Comparison of ENCODE assay signal across 1 cellular context in the genomic region with DNA sequence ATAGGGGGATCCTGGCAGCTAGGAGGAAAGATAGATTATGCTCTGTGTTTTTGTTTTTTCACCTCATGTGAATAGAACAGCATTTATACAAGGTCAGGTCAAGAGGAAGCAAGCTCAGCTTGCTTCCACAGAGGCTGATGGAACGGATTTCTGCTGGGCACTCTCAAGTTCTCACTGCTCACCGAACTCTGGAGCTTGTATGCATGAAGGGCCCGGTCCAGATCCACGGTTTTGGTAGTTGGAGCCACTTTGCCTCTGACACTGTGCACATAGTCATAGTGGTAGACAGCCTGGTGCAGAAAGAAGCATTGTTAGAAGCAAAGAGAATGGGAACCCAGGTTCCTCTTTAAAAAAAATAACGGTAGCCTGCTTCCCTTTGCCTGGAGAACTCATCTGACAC.
TF ChIP-seq lines count a peak whose summit lies in the region.

No MANE protein-coding gene starts in this region.

TF ChIP-seq in GM23338, 12 proteins besides CTCF, POLR2A, EP300 and RAD21:
- no peak for TF ChIP-seq ZNF331 (CRISPR knock-in tag; IDR thresholded peaks at IDR 0.05; ENCODE audit: low read depth)
- TF ChIP-seq, protein P1, sequence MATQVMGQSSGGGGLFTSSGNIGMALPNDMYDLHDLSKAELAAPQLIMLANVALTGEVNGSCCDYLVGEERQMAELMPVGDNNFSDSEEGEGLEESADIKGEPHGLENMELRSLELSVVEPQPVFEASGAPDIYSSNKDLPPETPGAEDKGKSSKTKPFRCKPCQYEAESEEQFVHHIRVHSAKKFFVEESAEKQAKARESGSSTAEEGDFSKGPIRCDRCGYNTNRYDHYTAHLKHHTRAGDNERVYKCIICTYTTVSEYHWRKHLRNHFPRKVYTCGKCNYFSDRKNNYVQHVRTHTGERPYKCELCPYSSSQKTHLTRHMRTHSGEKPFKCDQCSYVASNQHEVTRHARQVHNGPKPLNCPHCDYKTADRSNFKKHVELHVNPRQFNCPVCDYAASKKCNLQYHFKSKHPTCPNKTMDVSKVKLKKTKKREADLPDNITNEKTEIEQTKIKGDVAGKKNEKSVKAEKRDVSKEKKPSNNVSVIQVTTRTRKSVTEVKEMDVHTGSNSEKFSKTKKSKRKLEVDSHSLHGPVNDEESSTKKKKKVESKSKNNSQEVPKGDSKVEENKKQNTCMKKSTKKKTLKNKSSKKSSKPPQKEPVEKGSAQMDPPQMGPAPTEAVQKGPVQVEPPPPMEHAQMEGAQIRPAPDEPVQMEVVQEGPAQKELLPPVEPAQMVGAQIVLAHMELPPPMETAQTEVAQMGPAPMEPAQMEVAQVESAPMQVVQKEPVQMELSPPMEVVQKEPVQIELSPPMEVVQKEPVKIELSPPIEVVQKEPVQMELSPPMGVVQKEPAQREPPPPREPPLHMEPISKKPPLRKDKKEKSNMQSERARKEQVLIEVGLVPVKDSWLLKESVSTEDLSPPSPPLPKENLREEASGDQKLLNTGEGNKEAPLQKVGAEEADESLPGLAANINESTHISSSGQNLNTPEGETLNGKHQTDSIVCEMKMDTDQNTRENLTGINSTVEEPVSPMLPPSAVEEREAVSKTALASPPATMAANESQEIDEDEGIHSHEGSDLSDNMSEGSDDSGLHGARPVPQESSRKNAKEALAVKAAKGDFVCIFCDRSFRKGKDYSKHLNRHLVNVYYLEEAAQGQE (IDR thresholded peaks at IDR 0.05; ENCODE audit: unreplicated experiment) = no peak
- TF ChIP-seq, protein P2, sequence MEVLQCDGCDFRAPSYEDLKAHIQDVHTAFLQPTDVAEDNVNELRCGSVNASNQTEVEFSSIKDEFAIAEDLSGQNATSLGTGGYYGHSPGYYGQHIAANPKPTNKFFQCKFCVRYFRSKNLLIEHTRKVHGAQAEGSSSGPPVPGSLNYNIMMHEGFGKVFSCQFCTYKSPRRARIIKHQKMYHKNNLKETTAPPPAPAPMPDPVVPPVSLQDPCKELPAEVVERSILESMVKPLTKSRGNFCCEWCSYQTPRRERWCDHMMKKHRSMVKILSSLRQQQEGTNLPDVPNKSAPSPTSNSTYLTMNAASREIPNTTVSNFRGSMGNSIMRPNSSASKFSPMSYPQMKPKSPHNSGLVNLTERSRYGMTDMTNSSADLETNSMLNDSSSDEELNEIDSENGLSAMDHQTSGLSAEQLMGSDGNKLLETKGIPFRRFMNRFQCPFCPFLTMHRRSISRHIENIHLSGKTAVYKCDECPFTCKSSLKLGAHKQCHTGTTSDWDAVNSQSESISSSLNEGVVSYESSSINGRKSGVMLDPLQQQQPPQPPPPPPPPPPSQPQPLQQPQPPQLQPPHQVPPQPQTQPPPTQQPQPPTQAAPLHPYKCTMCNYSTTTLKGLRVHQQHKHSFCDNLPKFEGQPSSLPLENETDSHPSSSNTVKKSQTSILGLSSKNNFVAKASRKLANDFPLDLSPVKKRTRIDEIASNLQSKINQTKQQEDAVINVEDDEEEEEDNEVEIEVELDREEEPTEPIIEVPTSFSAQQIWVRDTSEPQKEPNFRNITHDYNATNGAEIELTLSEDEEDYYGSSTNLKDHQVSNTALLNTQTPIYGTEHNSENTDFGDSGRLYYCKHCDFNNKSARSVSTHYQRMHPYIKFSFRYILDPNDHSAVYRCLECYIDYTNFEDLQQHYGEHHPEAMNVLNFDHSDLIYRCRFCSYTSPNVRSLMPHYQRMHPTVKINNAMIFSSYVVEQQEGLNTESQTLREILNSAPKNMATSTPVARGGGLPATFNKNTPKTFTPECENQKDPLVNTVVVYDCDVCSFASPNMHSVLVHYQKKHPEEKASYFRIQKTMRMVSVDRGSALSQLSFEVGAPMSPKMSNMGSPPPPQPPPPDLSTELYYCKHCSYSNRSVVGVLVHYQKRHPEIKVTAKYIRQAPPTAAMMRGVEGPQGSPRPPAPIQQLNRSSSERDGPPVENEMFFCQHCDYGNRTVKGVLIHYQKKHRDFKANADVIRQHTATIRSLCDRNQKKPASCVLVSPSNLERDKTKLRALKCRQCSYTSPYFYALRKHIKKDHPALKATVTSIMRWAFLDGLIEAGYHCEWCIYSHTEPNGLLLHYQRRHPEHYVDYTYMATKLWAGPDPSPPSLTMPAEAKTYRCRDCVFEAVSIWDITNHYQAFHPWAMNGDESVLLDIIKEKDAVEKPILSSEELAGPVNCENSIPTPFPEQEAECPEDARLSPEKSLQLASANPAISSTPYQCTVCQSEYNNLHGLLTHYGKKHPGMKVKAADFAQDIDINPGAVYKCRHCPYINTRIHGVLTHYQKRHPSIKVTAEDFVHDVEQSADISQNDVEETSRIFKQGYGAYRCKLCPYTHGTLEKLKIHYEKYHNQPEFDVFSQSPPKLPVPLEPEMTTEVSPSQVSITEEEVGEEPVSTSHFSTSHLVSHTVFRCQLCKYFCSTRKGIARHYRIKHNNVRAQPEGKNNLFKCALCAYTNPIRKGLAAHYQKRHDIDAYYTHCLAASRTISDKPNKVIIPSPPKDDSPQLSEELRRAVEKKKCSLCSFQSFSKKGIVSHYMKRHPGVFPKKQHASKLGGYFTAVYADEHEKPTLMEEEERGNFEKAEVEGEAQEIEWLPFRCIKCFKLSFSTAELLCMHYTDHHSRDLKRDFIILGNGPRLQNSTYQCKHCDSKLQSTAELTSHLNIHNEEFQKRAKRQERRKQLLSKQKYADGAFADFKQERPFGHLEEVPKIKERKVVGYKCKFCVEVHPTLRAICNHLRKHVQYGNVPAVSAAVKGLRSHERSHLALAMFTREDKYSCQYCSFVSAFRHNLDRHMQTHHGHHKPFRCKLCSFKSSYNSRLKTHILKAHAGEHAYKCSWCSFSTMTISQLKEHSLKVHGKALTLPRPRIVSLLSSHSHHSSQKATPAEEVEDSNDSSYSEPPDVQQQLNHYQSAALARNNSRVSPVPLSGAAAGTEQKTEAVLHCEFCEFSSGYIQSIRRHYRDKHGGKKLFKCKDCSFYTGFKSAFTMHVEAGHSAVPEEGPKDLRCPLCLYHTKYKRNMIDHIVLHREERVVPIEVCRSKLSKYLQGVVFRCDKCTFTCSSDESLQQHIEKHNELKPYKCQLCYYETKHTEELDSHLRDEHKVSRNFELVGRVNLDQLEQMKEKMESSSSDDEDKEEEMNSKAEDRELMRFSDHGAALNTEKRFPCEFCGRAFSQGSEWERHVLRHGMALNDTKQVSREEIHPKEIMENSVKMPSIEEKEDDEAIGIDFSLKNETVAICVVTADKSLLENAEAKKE (CRISPR knock-in tag; IDR thresholded peaks at IDR 0.05) = no peak
- TF ChIP-seq ZNF114 (CRISPR knock-in tag; IDR thresholded peaks at IDR 0.05) = no peak
- TF ChIP-seq POLR2AphosphoS5 (IDR thresholded peaks at IDR 0.05; ENCODE audit: low read depth) = no peak
- TF ChIP-seq CREB1 (CRISPR knock-in tag; IDR thresholded peaks at IDR 0.05; ENCODE audit: low read depth) = no peak
- no peak for TF ChIP-seq NANOG (IDR thresholded peaks at IDR 0.05; ENCODE audit: borderline replicate concordance)
- no peak for TF ChIP-seq STAT1 (IDR thresholded peaks at IDR 0.05; ENCODE audit: unreplicated experiment)
